In genomic region chr19:45730389-45731288, GRCh38 we compare ENCODE assay signal across 8 cellular contexts. TPM values are rescaled to one million over a fixed set of nuclear protein-coding genes. Genes with fewer than 3 reads are reported as not detected.
A peak's percentile ranks its signal among the peaks of the same experiment; 100 is the strongest.
DNase-seq lines count a peak whose midpoint lies in the region; FAIRE-seq and TF ChIP-seq lines count a peak whose summit lies in the region.

FBXO46 (minus strand) TSS chr19:45730896; CDS start chr19:45713495, 17,401 bp downstream.

- no peaks in the 10 kb centered on the region for H3K27me3 Mint-ChIP-seq in nephron (ENCODE audit: low read depth)
- no peaks in the 10 kb centered on the region for H3K27me3 Mint-ChIP-seq in stimulated activated naive CD8-positive, alpha-beta T cell treated with anti-CD3 and anti-CD28 coated beads, Interleukin-15, Interleukin-2, amounts not matched to agents 100 ng/mL and 50 ng/mL, for 24 hours

- H3K27ac Mint-ChIP-seq in nephron = peak within 1 kb of the TSS; percentile 68 to 88 (median 83)
- peak within 1 kb of the TSS; percentile 92 for H3K27ac Mint-ChIP-seq in stimulated activated naive CD8-positive, alpha-beta T cell treated with anti-CD3 and anti-CD28 coated beads, Interleukin-15, Interleukin-2, amounts not matched to agents 100 ng/mL and 50 ng/mL, for 24 hours

- H3K9ac ChIP-seq in ES-I3 (ENCODE audit: low read depth, low read length) = peak within 1 kb of the TSS; percentile 75

- TF ChIP-seq CTCF in fibroblast of the aortic adventitia (IDR thresholded peaks at IDR 0.05; ENCODE audit: insufficient read depth, low read length) (peak; percentile 32), nephron (IDR thresholded peaks at IDR 0.05; ENCODE audit: unreplicated experiment in 3 of 3) (no peak)

- H3K4me3 ChIP-seq in MG63 = peak within 1 kb of the TSS; percentile 82
- H3K4me3 ChIP-seq in fibroblast of the aortic adventitia (ENCODE audit: low read depth, low read length) = peak within 1 kb of the TSS; percentile 95

- peak within 1 kb of the TSS; percentile 92 to 96 (median 93) for H3K4me3 Mint-ChIP-seq in nephron
- peak within 1 kb of the TSS; percentile 96 for H3K4me3 Mint-ChIP-seq in stimulated activated naive CD8-positive, alpha-beta T cell treated with anti-CD3 and anti-CD28 coated beads, Interleukin-15, Interleukin-2, amounts not matched to agents 100 ng/mL and 50 ng/mL, for 24 hours

- H3K9me3 Mint-ChIP-seq in nephron = no peaks in the 10 kb centered on the region
- no peaks in the 10 kb centered on the region for H3K9me3 Mint-ChIP-seq in stimulated activated naive CD8-positive, alpha-beta T cell treated with anti-CD3 and anti-CD28 coated beads, Interleukin-15, Interleukin-2, amounts not matched to agents 100 ng/mL and 50 ng/mL, for 24 hours

- peak; percentile 51; the same call in 1 of the 2 replicates for TF ChIP-seq POLR2A in H54 (IDR thresholded peaks at IDR 0.05; ENCODE audit: low read depth, low read length)

- no peaks in the 10 kb centered on the region for H3K9me3 ChIP-seq in ES-I3 (ENCODE audit: control insufficient read depth, insufficient read depth, low read length)
- no peaks in the 10 kb centered on the region for H3K9me3 ChIP-seq in MG63

- DNase-seq in H54 (ENCODE audit: insufficient read length, low spot score) = peak; percentile 79
- DNase-seq in MG63 = peak; percentile 99
- DNase-seq in SHP77 treated with DMSO at 0.1 percent for 48 hours (lab: John Stamatoyannopoulos, UW) = peak; percentile 97
- DNase-seq in activated effector memory CD4-positive, alpha-beta T cell treated with anti-CD3 and anti-CD28 coated beads, Interleukin-2, amount 50 U/mL, for 16 hours = peak; percentile 98
- DNase-seq in fibroblast of the aortic adventitia (ENCODE audit: low read depth) = peak; percentile 99

- H3K4me1 ChIP-seq in ES-I3 (ENCODE audit: insufficient read depth, low read length) = peaks cover 3% of the 10 kb centered on the region; the same call in 1 of the 2 replicates

- peaks cover 22% of the 10 kb centered on the region for H3K4me1 Mint-ChIP-seq in nephron
- H3K4me1 Mint-ChIP-seq in stimulated activated naive CD8-positive, alpha-beta T cell treated with anti-CD3 and anti-CD28 coated beads, Interleukin-15, Interleukin-2, amounts not matched to agents 100 ng/mL and 50 ng/mL, for 24 hours (ENCODE audit: low read depth) = peaks cover 20% of the 10 kb centered on the region

- H3K27me3 ChIP-seq in MG63 = no peaks in the 10 kb centered on the region

- peak; percentile 11 for FAIRE-seq in H54 (lab: Jason Lieb, UNC)

- H3K36me3 ChIP-seq in ES-I3 (ENCODE audit: insufficient read depth, low read length) (no peaks in the 10 kb centered on the region), MG63 (peaks cover 7% of the 10 kb centered on the region)

- peaks cover 4% of the 10 kb centered on the region for H3K36me3 Mint-ChIP-seq in nephron (ENCODE audit: low read depth)
- H3K36me3 Mint-ChIP-seq in stimulated activated naive CD8-positive, alpha-beta T cell treated with anti-CD3 and anti-CD28 coated beads, Interleukin-15, Interleukin-2, amounts not matched to agents 100 ng/mL and 50 ng/mL, for 24 hours (ENCODE audit: low read depth) = no peaks in the 10 kb centered on the region

RNA-seq across cellular contexts. Expression of gene FBXO46, which starts in this region (rescaled TPM):
- 4.3 and 12.3 TPM in 2 replicates for total RNA-seq in MG63 (2014; rRNA removed; shearing (Covaris generic); ENCODE audit: low replicate concordance)
- 6.6 and 6.8 TPM in 2 replicates for total RNA-seq in fibroblast of the aortic adventitia (ENCODE audit: low replicate concordance)

Comparison
In these comparisons a context has a peak if more than half of its experiments do, and no peak if none do; other contexts are left out.
1. Peak in every context shown above with its lines: DNase-seq and H3K4me3 ChIP-seq.